ENCODE assay signal across 8 cellular contexts in genomic region chr19:51365211-51366049, GRCh38. TPM values are rescaled to one million over a fixed set of nuclear protein-coding genes. Genes with fewer than 3 reads are reported as not detected.
A peak's percentile ranks its signal among the peaks of the same experiment; 100 is the strongest.
DNase-seq lines count a peak whose midpoint lies in the region; ATAC-seq and TF ChIP-seq lines count a peak whose summit lies in the region.

No MANE protein-coding gene starts in this region.

- H3K9me3 ChIP-seq in Panc1 (ENCODE audit: control insufficient read depth, insufficient read depth, low read depth, low read length): no peaks in the 10 kb centered on the region
- no peaks in the 10 kb centered on the region for H3K9me3 ChIP-seq in liver (ENCODE audit: control insufficient read depth in 4 of 4, low read length in 3 of 4)

- CTCF ChIA-PET in Panc1 (lab: Charles Lee): no interaction called here

- DNase-seq in NK-92 treated with Interleukin-12 subunit alpha and Interleukin-12 subunit beta, amount 100 ng/mL, for 24 hours (lab: John Stamatoyannopoulos, UW): peak; percentile 36
- DNase-seq in NK-92 (lab: John Stamatoyannopoulos, UW; ENCODE audit: unreplicated experiment) (no peak), Panc1 (ENCODE audit: low read depth, low spot score) (no peak), cerebellum (ENCODE audit: low spot score) (peak; percentile 35), superior temporal gyrus (ENCODE audit: extremely low spot score) (peak; percentile 55), mesenteric fat pad (ENCODE audit: low spot score) (no peak)

- peak overlapping the region; percentile 100 for H3K9ac ChIP-seq in liver (ENCODE audit: low read depth in 1 of 2, low read length in 2 of 2)

- peaks cover 8% of the 10 kb centered on the region; the same call in 1 of the 2 replicates for H3K36me3 ChIP-seq in Panc1 (ENCODE audit: control insufficient read depth, insufficient read depth, low read length)
- H3K36me3 ChIP-seq in liver (ENCODE audit: control insufficient read depth in 4 of 4, insufficient read depth in 3 of 4, low read depth in 1 of 4, low read length in 3 of 4): no peaks in the 10 kb centered on the region

- BruUV-seq in Panc1 (replicated peaks; lab: Mats Ljungman, UMichigan): TSS peak; percentile 96

- TF ChIP-seq RAD21 in liver (IDR thresholded peaks at IDR 0.05): peak; percentile 21 to 38

- in situ Hi-C loops in Panc1 (cut with HindIII; ENCODE audit: low pct_unique_long_range_greater_than_20kb, low sequenced_read_pairs): no loop called here

- H3K27me3 ChIP-seq in Panc1 (ENCODE audit: control insufficient read depth, insufficient read depth, low read length) (no peaks in the 10 kb centered on the region), liver (ENCODE audit: control insufficient read depth in 4 of 4, insufficient read depth in 4 of 4, low read length in 3 of 4) (no peaks in the 10 kb centered on the region)

- POLR2A ChIA-PET in Panc1 (lab: Charles Lee): interaction anchor here (0.6 kb wide), 1 partner anchor 77 kb away, joined by 3 read pairs; no protein-coding TSS in a partner anchor

- H3K4me3 ChIP-seq in Panc1 (ENCODE audit: low read depth in 2 of 2, low read length in 2 of 2) (peak overlapping the region; percentile 77 to 83), liver (ENCODE audit: low read depth in 1 of 3, low read length in 3 of 3) (peak overlapping the region; percentile 67 to 98 (median 91))

- ATAC-seq in Panc1 (no peak), GM21381 (IDR thresholded peaks at IDR 0.05; ENCODE audit: unreplicated experiment) (no peak)

- H3K27ac ChIP-seq in Panc1 (ENCODE audit: low read length) (peak overlapping the region; percentile 95), liver (ENCODE audit: low read depth in 1 of 2, low read length in 2 of 2) (peak overlapping the region; percentile 98 to 99)

- H3K4me1 ChIP-seq in Panc1 (ENCODE audit: control insufficient read depth, insufficient read depth, low read length) (peaks cover 13% of the 10 kb centered on the region), liver (ENCODE audit: control insufficient read depth in 4 of 4, insufficient read depth in 4 of 4, low read length in 3 of 4) (peaks cover 2 to 50% (median 28%) of the 10 kb centered on the region in 4 donors)

- WGBS in liver: 10% methylated on average over 12 of the region's 12 CpGs

- TF ChIP-seq CTCF in Panc1 (IDR thresholded peaks at IDR 0.05) (no peak), liver (IDR thresholded peaks at IDR 0.05; ENCODE audit: low read depth, low read length, missing input control) (no peak)

- intact Hi-C loops in Panc1 (cut with micrococcal nuclease; ENCODE audit: unreplicated experiment): no loop called here

TF ChIP-seq in liver, 16 proteins besides CTCF, POLR2A, EP300 and RAD21:
- peak; percentile 54 for TF ChIP-seq REST (IDR thresholded peaks at IDR 0.05)
- TF ChIP-seq NR2F2 (IDR thresholded peaks at IDR 0.05): no peak
- TF ChIP-seq HNF4G (IDR thresholded peaks at IDR 0.05): no peak
- TF ChIP-seq GABPA (IDR thresholded peaks at IDR 0.05 in 1 of 2, conservative IDR thresholded peaks at IDR 0.05 in 1 of 2): no peak
- no peak for TF ChIP-seq FOXA1 (IDR thresholded peaks at IDR 0.05)
- TF ChIP-seq EGR1 (IDR thresholded peaks at IDR 0.05; ENCODE audit: low read depth in 2 of 2): no peak
- no peak for TF ChIP-seq ZBTB33 (IDR thresholded peaks at IDR 0.05)
- TF ChIP-seq TAF1 (conservative IDR thresholded peaks at IDR 0.05): peak; percentile 86
- peak; percentile 6 for TF ChIP-seq FOXA2 (IDR thresholded peaks at IDR 0.05)
- TF ChIP-seq RXRA (IDR thresholded peaks at IDR 0.05): peak; percentile 32 to 42
- peak; percentile 61 for TF ChIP-seq SP1 (IDR thresholded peaks at IDR 0.05)
- TF ChIP-seq ATF3 (IDR thresholded peaks at IDR 0.05): no peak
- TF ChIP-seq YY1 (IDR thresholded peaks at IDR 0.05): peak; percentile 67
- TF ChIP-seq HNF4A (conservative IDR thresholded peaks at IDR 0.05): peak; percentile 50 to 55
- TF ChIP-seq MAX (IDR thresholded peaks at IDR 0.05): no peak
- TF ChIP-seq JUND (IDR thresholded peaks at IDR 0.05): no peak

RNA-seq across cellular contexts. Expression of gene ETFB, which starts 0.8 kb away (rescaled TPM):
- total RNA-seq in Panc1 (2021; ENCODE audit: unreplicated experiment) (66.2 TPM), cerebellum (48.5 TPM), liver (100 to 1,000 TPM; 129 to 324 TPM), mesenteric fat pad (194 TPM)
- polyA plus RNA-seq in Panc1 (2012; ENCODE audit: insufficient read length): 135 TPM
- 100 to 1,000 TPM; 610 to 713 TPM for polyA plus RNA-seq in liver

RNA-seq across cellular contexts. Expression of gene CLDND2, which starts 3.4 kb away (rescaled TPM):
- 0.95 TPM for total RNA-seq in Panc1 (2021; ENCODE audit: unreplicated experiment)
- 1.3 TPM for polyA plus RNA-seq in Panc1 (2012; ENCODE audit: insufficient read length)
- total RNA-seq in cerebellum: not detected
- not detected for total RNA-seq in liver
- 1 to 10 TPM in 1 of 2 donors, under 1 TPM in 1; 0.22 to 3.0 TPM for polyA plus RNA-seq in liver
- 4.4 TPM for total RNA-seq in mesenteric fat pad

RNA-seq across cellular contexts. Expression of gene NKG7, which starts 7.0 kb away (rescaled TPM):
- total RNA-seq in Panc1 (2021; ENCODE audit: unreplicated experiment) (0.23 TPM), cerebellum (0.45 TPM), liver (10 to 100 TPM in 1 of 2 donors, 1 to 10 TPM in 1; 2.0 to 13.6 TPM), mesenteric fat pad (3.7 TPM)
- not detected for polyA plus RNA-seq in Panc1 (2012; ENCODE audit: insufficient read length)
- 1 to 10 TPM; 5.3 to 6.2 TPM for polyA plus RNA-seq in liver

RNA-seq across cellular contexts. Expression of gene LIM2, which starts 22.3 kb away (rescaled TPM):
- total RNA-seq in Panc1 (2021; ENCODE audit: unreplicated experiment) (not detected), cerebellum (not detected), liver (not detected), mesenteric fat pad (not detected)
- polyA plus RNA-seq in Panc1 (2012; ENCODE audit: insufficient read length): not detected
- not detected for polyA plus RNA-seq in liver

RNA-seq across cellular contexts. Expression of gene VSIG10L, which starts 23.5 kb away (rescaled TPM):
- total RNA-seq in Panc1 (2021; ENCODE audit: unreplicated experiment) (3.3 TPM), cerebellum (1.5 TPM), liver (under 1 TPM; 0.75 to 0.92 TPM), mesenteric fat pad (2.4 TPM)
- polyA plus RNA-seq in Panc1 (2012; ENCODE audit: insufficient read length): 3.2 TPM
- polyA plus RNA-seq in liver: 1 to 10 TPM in 1 of 2 donors, under 1 TPM in 1; 0.60 to 1.8 TPM

Comparison
In these comparisons a context has a peak if more than half of its experiments do, and no peak if none do; other contexts are left out.
1. DNase-seq: peak in NK-92 treated with Interleukin-12 subunit alpha and Interleukin-12 subunit beta, amount 100 ng/mL, for 24 hours (single experiment), cerebellum (single experiment) and superior temporal gyrus (single experiment); none in NK-92 (single experiment), Panc1 (single experiment) and mesenteric fat pad (single experiment).